11 cellular contexts compared by ENCODE assay signal in the genomic region with DNA sequence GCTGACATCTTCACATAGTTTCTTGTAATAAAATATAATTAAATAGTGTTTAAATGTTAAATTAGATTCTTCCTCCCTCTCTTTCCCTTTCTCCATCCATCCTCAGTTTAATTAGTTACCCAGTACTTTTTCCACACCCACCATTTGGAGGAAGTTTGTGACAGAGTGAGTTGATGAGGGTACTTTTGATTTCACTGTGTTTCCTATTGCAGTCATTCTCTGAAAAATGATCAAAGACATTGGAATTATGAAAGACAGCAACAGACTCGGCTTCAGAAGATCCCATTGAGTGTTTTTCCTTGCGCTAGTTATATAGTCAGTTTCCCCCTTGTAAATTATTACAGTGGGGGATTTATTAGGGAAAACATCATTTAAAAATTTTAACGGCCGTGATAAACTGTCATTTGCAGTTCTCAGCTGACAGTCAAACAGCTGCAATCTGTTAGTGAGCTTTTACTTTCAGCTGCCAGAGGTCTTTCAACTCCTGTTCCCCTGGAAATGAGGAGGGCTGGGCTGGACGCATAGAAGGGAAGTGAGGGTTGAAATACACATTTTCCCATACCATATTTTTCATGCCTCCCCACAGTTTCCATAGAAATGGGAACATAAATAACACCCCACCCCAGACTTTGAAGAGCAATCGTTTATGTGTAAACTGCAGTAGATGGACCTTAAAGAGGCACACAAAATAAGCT.
DNase-seq lines count a peak whose midpoint lies in the region; ATAC-seq and TF ChIP-seq lines count a peak whose summit lies in the region.
"Had no signal": no experiment of that assay in that cellular context is flagged by ENCODE, and none has a peak within 500 bp of the region (broad histone marks: within the 10 kb centered on the region; RNA-seq: fewer than 3 reads in every experiment).

No MANE protein-coding gene starts in this region.

- no peaks in the 10 kb centered on the region for H3K9me3 ChIP-seq in osteoblast (ENCODE audit: low read depth, low read length)
- H3K9me3 ChIP-seq: upper lobe of left lung had no signal

- H3K4me2 ChIP-seq in osteoblast (ENCODE audit: insufficient read depth, low read length), result no peak overlapping the region

- H3K4me3 Mint-ChIP-seq in activated CD4-positive, alpha-beta T cell treated with anti-CD3 and anti-CD28 coated beads for 36 hours, result peak overlapping the region; percentile 9

- no peaks in the 10 kb centered on the region for H3K9me3 Mint-ChIP-seq in activated CD4-positive, alpha-beta T cell treated with anti-CD3 and anti-CD28 coated beads for 36 hours (ENCODE audit: low read depth)

- H3K27me3 Mint-ChIP-seq in activated CD4-positive, alpha-beta T cell treated with anti-CD3 and anti-CD28 coated beads for 36 hours, result no peaks in the 10 kb centered on the region

- H3K4me1 ChIP-seq in osteoblast (ENCODE audit: insufficient read depth, low read length) (no peaks in the 10 kb centered on the region), foreskin keratinocyte (no peaks in the 10 kb centered on the region)

- no peaks in the 10 kb centered on the region for H3K36me3 ChIP-seq in osteoblast (ENCODE audit: insufficient read depth, low read length)
- H3K36me3 ChIP-seq: upper lobe of left lung had no signal

- H3K27me3 ChIP-seq in osteoblast (ENCODE audit: insufficient read depth, low read length) (no peaks in the 10 kb centered on the region), foreskin keratinocyte (no peaks in the 10 kb centered on the region)
- H3K27me3 ChIP-seq: upper lobe of left lung had no signal

- peak overlapping the region; percentile 43 for H3K27ac Mint-ChIP-seq in activated CD4-positive, alpha-beta T cell treated with anti-CD3 and anti-CD28 coated beads for 36 hours

- no peak for TF ChIP-seq CTCF in osteoblast (IDR thresholded peaks at IDR 0.05; ENCODE audit: extremely low read depth, low read depth, low read length)
- TF ChIP-seq CTCF in foreskin keratinocyte (conservative IDR thresholded peaks at IDR 0.05), result no peak

- POLR2A ChIA-PET in activated CD4-positive, alpha-beta T cell treated with anti-CD3 and anti-CD28 coated beads for 36 hours (lab: Charles Lee), result no interaction called here

- H3K36me3 Mint-ChIP-seq in activated CD4-positive, alpha-beta T cell treated with anti-CD3 and anti-CD28 coated beads for 36 hours (ENCODE audit: low read depth), result no peaks in the 10 kb centered on the region

- H4K20me1 ChIP-seq in osteoblast (ENCODE audit: insufficient read depth, low read length), result no peaks in the 10 kb centered on the region

- ATAC-seq in activated CD4-positive, alpha-beta T cell treated with anti-CD3 and anti-CD28 coated beads for 36 hours, result peak; percentile 69
- no peak for ATAC-seq in foreskin keratinocyte
- ATAC-seq in esophagus mucosa, result no peak

- intact Hi-C loops in activated CD4-positive, alpha-beta T cell treated with anti-CD3 and anti-CD28 coated beads for 36 hours (cut with DNase I, micrococcal nuclease), result loop anchor here in 1 of 2 experiments (1.0 kb wide), 1 partner anchor 30 kb away; no protein-coding TSS in a partner anchor

- CTCF ChIA-PET in activated CD4-positive, alpha-beta T cell treated with anti-CD3 and anti-CD28 coated beads for 36 hours (lab: Charles Lee), result interaction anchor here (0.5 to 0.7 kb wide), 2 partner anchors 44 to 75 kb away, joined by 3 to 5 read pairs; no protein-coding TSS in a partner anchor

- H3K4me1 Mint-ChIP-seq in activated CD4-positive, alpha-beta T cell treated with anti-CD3 and anti-CD28 coated beads for 36 hours, result peaks cover 11% of the 10 kb centered on the region

- no peak overlapping the region for H3K4me3 ChIP-seq in osteoblast (ENCODE audit: insufficient read depth, low read length)
- H3K4me3 ChIP-seq: upper lobe of left lung had no signal

- no peak for DNase-seq in activated CD4-positive, alpha-beta T cell treated with anti-CD3 and anti-CD28 coated beads for 36 hours
- DNase-seq in activated CD4-positive, alpha-beta T cell treated with anti-CD3 and anti-CD28 coated beads for 48 hours, result no peak
- DNase-seq in NCI-H1694 (lab: John Stamatoyannopoulos, UW) (peak; percentile 17), dermis blood vessel endothelial cell (peak; percentile 9), osteoblast (ENCODE audit: insufficient read length, low spot score, missing footprints) (peak; percentile 19), mesenteric fat pad (ENCODE audit: low spot score) (no peak), foreskin keratinocyte (no peak)
- DNase-seq: activated CD4-positive, alpha-beta T cell treated with anti-CD3 and anti-CD28 coated beads for 4 hours; NCI-H1436; upper lobe of left lung had no signal

- H3K27ac ChIP-seq in osteoblast (ENCODE audit: low read depth, low read length) (no peak overlapping the region), foreskin keratinocyte (no peak overlapping the region)

- H3K79me2 ChIP-seq in osteoblast (ENCODE audit: insufficient read depth, low read length), result no peaks in the 10 kb centered on the region

- no peak overlapping the region for H2AFZ ChIP-seq in osteoblast (ENCODE audit: low read length)

Comparison
In these comparisons a context has a peak if more than half of its experiments do, and no peak if none do; other contexts are left out.
1. DNase-seq: peak in NCI-H1694 (single experiment), dermis blood vessel endothelial cell (single experiment) and osteoblast (single experiment); none in activated CD4-positive, alpha-beta T cell treated with anti-CD3 and anti-CD28 coated beads for 36 hours (single experiment), activated CD4-positive, alpha-beta T cell treated with anti-CD3 and anti-CD28 coated beads for 48 hours (single experiment), mesenteric fat pad (single experiment) and foreskin keratinocyte (0 of 2).